Comparison of ENCODE assay signal across 25 cellular contexts in genomic region chr5:1464511-1464910, GRCh38. TPM values are rescaled to one million over a fixed set of nuclear protein-coding genes. Genes with fewer than 3 reads are reported as not detected.
"Had no signal": no experiment of that assay in that cellular context is flagged by ENCODE, and none has a peak within 500 bp of the region (broad histone marks: within the 10 kb centered on the region; RNA-seq: fewer than 3 reads in every experiment).

No MANE protein-coding gene starts in this region.

- H3K4me1 ChIP-seq: adrenal gland, ascending aorta, esophagus squamous epithelium, gastrocnemius medialis, sigmoid colon, upper lobe of left lung had no signal

- H3K27ac Mint-ChIP-seq: activated CD4-positive, alpha-beta T cell treated with anti-CD3 and anti-CD28 coated beads, Interleukin-2, amount 10 ng/mL, durations not matched to agents 24 days and 14 days; activated CD8-positive, alpha-beta memory T cell treated with anti-CD3 and anti-CD28 coated beads, Interleukin-2, amount 10 ng/mL, durations not matched to agents 7 days and 5 days; activated CD8-positive, alpha-beta T cell treated with anti-CD3 and anti-CD28 coated beads for 36 hours; activated naive CD8-positive, alpha-beta T cell; naive B cell; T-helper 17 cell had no signal

- ATAC-seq: activated CD8-positive, alpha-beta memory T cell treated with anti-CD3 and anti-CD28 coated beads, Interleukin-2, amount 10 ng/mL, durations not matched to agents 7 days and 5 days; activated CD8-positive, alpha-beta T cell treated with anti-CD3 and anti-CD28 coated beads for 36 hours; gastrocnemius medialis; T-helper 17 cell had no signal

- FAIRE-seq: islet of Langerhans had no signal

- H3K9me3 ChIP-seq: adrenal gland, ascending aorta, esophagus squamous epithelium, gastrocnemius medialis, sigmoid colon, upper lobe of left lung had no signal

- H3K36me3 ChIP-seq: gastrocnemius medialis had no signal

- H3K4me3 ChIP-seq: adrenal gland, ascending aorta, esophagus squamous epithelium, gastrocnemius medialis, sigmoid colon, smooth muscle cell, upper lobe of left lung had no signal

- H3K27me3 ChIP-seq: adrenal gland, ascending aorta, brain microvascular endothelial cell, esophagus squamous epithelium, sigmoid colon, upper lobe of left lung had no signal

- H3K4me3 Mint-ChIP-seq: activated CD4-positive, alpha-beta T cell treated with anti-CD3 and anti-CD28 coated beads, Interleukin-2, amount 10 ng/mL, durations not matched to agents 24 days and 14 days; activated CD8-positive, alpha-beta memory T cell treated with anti-CD3 and anti-CD28 coated beads, Interleukin-2, amount 10 ng/mL, durations not matched to agents 7 days and 5 days; activated CD8-positive, alpha-beta T cell treated with anti-CD3 and anti-CD28 coated beads for 36 hours; activated naive CD8-positive, alpha-beta T cell; T-helper 17 cell had no signal

- H3K27me3 Mint-ChIP-seq: activated CD4-positive, alpha-beta T cell treated with anti-CD3 and anti-CD28 coated beads, Interleukin-2, amount 10 ng/mL, durations not matched to agents 24 days and 14 days; activated CD8-positive, alpha-beta memory T cell treated with anti-CD3 and anti-CD28 coated beads, Interleukin-2, amount 10 ng/mL, durations not matched to agents 7 days and 5 days; activated CD8-positive, alpha-beta T cell treated with anti-CD3 and anti-CD28 coated beads for 36 hours; activated naive CD8-positive, alpha-beta T cell; naive B cell; T-helper 17 cell had no signal

- H3K4me1 Mint-ChIP-seq: activated CD4-positive, alpha-beta T cell treated with anti-CD3 and anti-CD28 coated beads, Interleukin-2, amount 10 ng/mL, durations not matched to agents 24 days and 14 days; activated CD8-positive, alpha-beta memory T cell treated with anti-CD3 and anti-CD28 coated beads, Interleukin-2, amount 10 ng/mL, durations not matched to agents 7 days and 5 days; T-helper 17 cell had no signal

- H3K27ac ChIP-seq: adrenal gland, ascending aorta, brain microvascular endothelial cell, esophagus squamous epithelium, gastrocnemius medialis, sigmoid colon, upper lobe of left lung had no signal

- DNase-seq: activated CD4-positive, alpha-beta T cell treated with anti-CD3 and anti-CD28 coated beads, Interleukin-2, amount 10 ng/mL, durations not matched to agents 24 days and 14 days; activated CD8-positive, alpha-beta memory T cell treated with anti-CD3 and anti-CD28 coated beads, Interleukin-2, amount 10 ng/mL, durations not matched to agents 7 days and 5 days; activated CD8-positive, alpha-beta T cell treated with anti-CD3 and anti-CD28 coated beads for 36 hours; activated naive CD4-positive, alpha-beta T cell; adrenal gland; brain microvascular endothelial cell; central memory CD4-positive, alpha-beta T cell; effector memory CD4-positive, alpha-beta T cell; esophagus squamous epithelium; gastrocnemius medialis; mesendoderm; naive B cell; occipital lobe; sigmoid colon; stimulated activated CD4-positive, alpha-beta T cell treated with anti-CD3 and anti-CD28 coated beads, Interleukin-15, amount 100 ng/mL, for 24 hours; stimulated activated naive CD4-positive, alpha-beta T cell; SW 1271; T-helper 17 cell had no signal

RNA-seq across cellular contexts. Expression of gene SLC6A3, which starts 19.3 kb away (rescaled TPM):
- total RNA-seq: activated CD4-positive, alpha-beta T cell treated with anti-CD3 and anti-CD28 coated beads, Interleukin-2, amount 10 ng/mL, durations not matched to agents 24 days and 14 days; activated CD8-positive, alpha-beta T cell treated with anti-CD3 and anti-CD28 coated beads for 36 hours; adrenal gland; ascending aorta; dermis microvascular lymphatic vessel endothelial cell; gastrocnemius medialis; liver; occipital lobe; sigmoid colon; smooth muscle cell; T-helper 17 cell had no signal
